In the genomic region with DNA sequence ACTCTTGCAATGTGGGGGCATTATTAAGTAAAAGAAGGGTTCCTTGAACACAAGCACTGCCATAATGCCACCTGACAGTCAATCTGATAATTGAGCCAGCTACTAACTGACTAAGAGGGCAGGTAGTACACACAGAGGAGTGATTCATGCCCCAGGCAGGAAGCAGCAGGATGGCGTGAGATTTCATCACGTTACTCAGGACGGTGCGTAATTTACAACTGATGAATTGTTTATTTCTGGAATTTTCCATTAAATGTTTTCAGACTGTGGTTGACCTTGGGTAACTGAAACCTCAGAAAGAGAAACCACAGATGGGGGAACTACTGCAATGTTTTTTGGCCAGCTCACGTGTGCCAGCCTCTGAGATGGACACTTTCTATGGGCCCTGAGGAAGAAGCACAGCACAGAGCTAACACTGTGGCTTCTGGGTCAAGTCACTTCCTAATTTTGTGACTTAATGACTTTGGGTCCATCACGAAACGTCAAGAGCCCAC, we compare ENCODE assay signal across 8 cellular contexts. TPM values are rescaled to one million over a fixed set of nuclear protein-coding genes. Genes with fewer than 3 reads are reported as not detected.
A peak's percentile ranks its signal among the peaks of the same experiment; 100 is the strongest.
DNase-seq lines count a peak whose midpoint lies in the region; ATAC-seq and TF ChIP-seq lines count a peak whose summit lies in the region.

No MANE protein-coding gene starts in this region.

- peak overlapping the region; percentile 96 for H3K27ac Mint-ChIP-seq in MCF 10A (ENCODE audit: low read depth, unreplicated experiment)

- TF ChIP-seq CTCF in AG04450 (IDR thresholded peaks at IDR 0.05; ENCODE audit: low read depth, low read length) (no peak), MCF 10A (IDR thresholded peaks at IDR 0.05; ENCODE audit: unreplicated experiment) (no peak)

- peak overlapping the region; percentile 79 for H3K27ac ChIP-seq in AG04450 (ENCODE audit: low read depth, low read length)

- no TSS peak for BruUV-seq in MCF 10A (replicated peaks; lab: Mats Ljungman, UMichigan)

- POLR2A ChIA-PET in AG04450 (lab: Yijun Ruan, JAX) = interaction anchor here (1.0 to 1.5 kb wide), 2 partner anchors 29 to 105 kb away, joined by 4 to 5 read pairs; no protein-coding TSS in a partner anchor
- POLR2A ChIA-PET in MCF 10A (lab: Yijun Ruan, JAX) = interaction anchor here (0.9 to 5.1 kb wide), 12 partner anchors 13 to 298 kb away, joined by 3 to 75 read pairs (median 6); partner anchors contain the start of genes AKAP1, C17orf67, DGKE and NOG

- no peaks in the 10 kb centered on the region for H3K27me3 ChIP-seq in AG04450 (ENCODE audit: control insufficient read depth, insufficient read depth, low read length)

- no peaks in the 10 kb centered on the region for H3K36me3 Mint-ChIP-seq in MCF 10A (ENCODE audit: insufficient read depth, unreplicated experiment)

- in situ Hi-C loops in G401 (cut with HindIII; ENCODE audit: low sequenced_read_pairs) = no loop called here

- H3K27me3 Mint-ChIP-seq in MCF 10A (ENCODE audit: insufficient read depth, unreplicated experiment) = no peaks in the 10 kb centered on the region

- no peaks in the 10 kb centered on the region for H3K9me3 ChIP-seq in AG04450 (ENCODE audit: control insufficient read depth, insufficient read depth, low read length)

- CTCF ChIA-PET in AG04450 (lab: Charles Lee) (interaction anchor here (0.9 to 2.9 kb wide), 4 partner anchors 7 to 33 kb away, joined by 3 to 11 read pairs (median 8); no protein-coding TSS in a partner anchor), MCF 10A (lab: Yijun Ruan, JAX) (interaction anchor here (0.6 to 3.4 kb wide), 4 partner anchors 12 to 71 kb away, joined by 3 to 21 read pairs (median 4); no protein-coding TSS in a partner anchor)

- peaks cover 2% of the 10 kb centered on the region for H3K9me3 Mint-ChIP-seq in MCF 10A (ENCODE audit: unreplicated experiment)

- peaks cover 40% of the 10 kb centered on the region for H3K4me1 Mint-ChIP-seq in MCF 10A (ENCODE audit: insufficient read depth, unreplicated experiment)

- DNase-seq in AG04450 (ENCODE audit: low read depth, low spot score) (peak; percentile 91), T-helper 2 cell (peak in 3 of 5 experiments; percentile 0 to 91 (median 35)), MCF 10A (ENCODE audit: unreplicated experiment) (peak; percentile 97), pons (ENCODE audit: low spot score) (peak; percentile 14), G401 (ENCODE audit: low spot score) (no peak), epidermal melanocyte (ENCODE audit: insufficient read length, low spot score) (no peak)

- ATAC-seq in GM19395 (IDR thresholded peaks at IDR 0.05; ENCODE audit: unreplicated experiment) (peak; percentile 85), HG03457 (IDR thresholded peaks at IDR 0.05; ENCODE audit: unreplicated experiment) (peak; percentile 85)

- intact Hi-C loops in MCF 10A (cut with micrococcal nuclease) = no loop called here

- no peak overlapping the region for H3K4me3 ChIP-seq in AG04450 (ENCODE audit: low read depth, low read length)

- H3K4me3 Mint-ChIP-seq in MCF 10A (ENCODE audit: unreplicated experiment) = peak overlapping the region; percentile 61

RNA-seq across cellular contexts. Expression of gene C17orf67, which starts 46.7 kb away (rescaled TPM):
- 0.42 and 0.76 TPM in 2 replicates for polyA plus RNA-seq in AG04450 (2011; rRNA removed)
- 0.35 and 0.60 TPM in 2 replicates for polyA minus RNA-seq in AG04450 (2011; rRNA and poly(A)+ RNA removed)
- 3.3 and 3.5 TPM in 2 replicates for total RNA-seq in MCF 10A (2022)
- 0.51 and 1.7 TPM in 2 replicates for total RNA-seq in G401 (2014; rRNA removed; shearing (Covaris generic))

RNA-seq across cellular contexts. Expression of gene DGKE, which starts 46.9 kb away (rescaled TPM):
- polyA plus RNA-seq in AG04450 (2011; rRNA removed) = 2.3 and 3.2 TPM in 2 replicates
- 1.4 and 3.6 TPM in 2 replicates for polyA minus RNA-seq in AG04450 (2011; rRNA and poly(A)+ RNA removed)
- 16.5 and 23.9 TPM in 2 replicates for total RNA-seq in MCF 10A (2022)
- 9.5 and 12.8 TPM in 2 replicates for total RNA-seq in G401 (2014; rRNA removed; shearing (Covaris generic))

Comparison
In these comparisons a context has a peak if more than half of its experiments do, and no peak if none do; other contexts are left out.
1. DNase-seq: peak in AG04450 (single experiment), T-helper 2 cell (3 of 5), MCF 10A (single experiment) and pons (single experiment); none in G401 (single experiment) and epidermal melanocyte (single experiment).